In genomic region chr7:118080947-118081346, GRCh38 we compare ENCODE assay signal across 1 cellular context.
TF ChIP-seq lines count a peak whose summit lies in the region.

No MANE protein-coding gene starts in this region.

TF ChIP-seq in IMR-90, 13 proteins besides CTCF, POLR2A, EP300 and RAD21:
- no peak for TF ChIP-seq USF2 (IDR thresholded peaks at IDR 0.05; ENCODE audit: low read depth, low read length)
- TF ChIP-seq CHD1 (IDR thresholded peaks at IDR 0.05; ENCODE audit: low read depth, low read length) = no peak
- TF ChIP-seq RCOR1 (IDR thresholded peaks at IDR 0.05; ENCODE audit: insufficient replicate concordance, low read length) = no peak
- TF ChIP-seq ELK1 (IDR thresholded peaks at IDR 0.05; ENCODE audit: borderline replicate concordance, low read depth, low read length) = no peak
- peak; percentile 36; the same call in 1 of the 2 replicates for TF ChIP-seq FOS (IDR thresholded peaks at IDR 0.05; ENCODE audit: low read depth, low read length)
- no peak for TF ChIP-seq CEBPB (IDR thresholded peaks at IDR 0.05; ENCODE audit: low read depth, low read length)
